ENCODE assay signal across 18 cellular contexts in the genomic region with DNA sequence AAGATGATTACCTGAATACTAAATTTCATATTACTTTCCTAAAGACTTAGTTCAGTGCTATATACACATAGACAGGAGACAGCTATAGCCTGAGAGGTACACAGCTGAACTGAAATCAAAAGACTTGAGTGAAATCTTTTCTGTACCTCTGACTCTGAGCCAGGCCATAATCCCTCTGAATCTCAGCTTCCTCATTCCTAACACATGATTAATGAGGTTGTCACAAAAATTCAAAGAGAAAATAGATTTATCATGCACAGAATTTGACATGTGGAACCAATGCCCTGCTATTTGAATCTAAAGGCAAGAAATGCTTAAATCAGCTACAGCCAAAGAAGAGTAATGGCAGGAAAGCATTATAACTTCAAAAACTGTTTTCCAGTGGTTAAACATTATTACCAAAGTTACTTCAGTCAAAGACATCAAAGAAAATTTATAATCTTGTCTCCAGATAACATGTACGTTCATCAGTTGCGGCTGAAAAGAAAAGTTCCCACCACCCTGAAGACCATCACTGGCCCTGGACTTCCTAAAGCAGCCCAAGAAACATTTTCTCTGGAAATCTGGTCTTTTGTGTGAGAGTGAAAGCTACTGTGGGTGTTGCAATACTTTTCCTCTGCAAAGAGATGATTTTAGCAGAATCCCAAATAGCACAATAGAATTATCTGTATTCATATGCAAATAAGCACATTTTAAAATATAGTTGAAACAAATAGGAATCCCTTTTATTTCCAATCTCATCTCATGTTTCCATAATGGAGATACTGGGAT. TPM values are rescaled to one million over a fixed set of nuclear protein-coding genes. Genes with fewer than 3 reads are reported as not detected.
DNase-seq lines count a peak whose midpoint lies in the region; ATAC-seq, FAIRE-seq and TF ChIP-seq lines count a peak whose summit lies in the region.
"Had no signal": no experiment of that assay in that cellular context is flagged by ENCODE, and none has a peak within 500 bp of the region (broad histone marks: within the 10 kb centered on the region; RNA-seq: fewer than 3 reads in every experiment).

No MANE protein-coding gene starts in this region.

- FAIRE-seq in bronchial epithelial cell (lab: Jason Lieb, UNC) (no peak), HepG2 (lab: Jason Lieb, UNC) (no peak)
- FAIRE-seq: small intestine had no signal

- ATAC-seq in PC-3 (peak; percentile 75), HepG2 (no peak)
- ATAC-seq: stimulated activated naive CD8-positive, alpha-beta T cell treated with anti-CD3 and anti-CD28 coated beads, Interleukin-15, Interleukin-2, amounts not matched to agents 100 U/mL and 50 U/mL, for 24 hours had no signal

- DNase-seq in EH (ENCODE audit: low read depth) (peak; percentile 53), PC-3 (peak; percentile 83), bronchial epithelial cell (ENCODE audit: low read depth) (peak; percentile 80), HepG2 (ENCODE audit: low spot score) (no peak), NCI-H748 treated with DMSO at 0.1 percent for 48 hours (lab: John Stamatoyannopoulos, UW) (no peak), substantia nigra (lab: John Stamatoyannopoulos, UW) (no peak), COLO829 (ENCODE audit: low spot score) (no peak), OCI-M2 (lab: John Stamatoyannopoulos, UW; ENCODE audit: unreplicated experiment) (no peak)
- DNase-seq: activated CD4-positive, alpha-beta T cell treated with anti-CD3 and anti-CD28 coated beads, Interleukin-2, amount 10 ng/mL, durations not matched to agents 7 days and 5 days; activated T-cell treated with anti-CD3 and anti-CD28 coated beads, Interleukin-2, amount 50 U/mL, for 48 hours; amniotic stem cell; COR-L47; KBM-7; midbrain; NCI-H510A; Peyer's patch; small intestine; stimulated activated naive CD8-positive, alpha-beta T cell treated with anti-CD3 and anti-CD28 coated beads, Interleukin-15, Interleukin-2, amounts not matched to agents 100 U/mL and 50 U/mL, for 24 hours had no signal

- H3K9ac ChIP-seq in PC-3 (ENCODE audit: low read length) (no peak overlapping the region), HepG2 (ENCODE audit: insufficient read depth, low read depth, low read length) (no peak overlapping the region)

- H3K9me2 ChIP-seq in PC-3 (replicated peaks; ENCODE audit: low read length) = no peaks in the 10 kb centered on the region

- H3K79me2 ChIP-seq in PC-3 (ENCODE audit: low read length) (no peaks in the 10 kb centered on the region), HepG2 (ENCODE audit: insufficient read depth, low read length) (no peaks in the 10 kb centered on the region)

- POLR2A ChIA-PET in PC-3 (lab: Charles Lee; ENCODE audit: unreplicated experiment) (no interaction called here), HepG2 (lab: Yijun Ruan, JAX) (interaction anchor here (0.6 to 1.5 kb wide), 2 partner anchors 11 to 126 kb away, joined by 4 read pairs; no protein-coding TSS in a partner anchor)

- TF ChIP-seq POLR2A in HepG2 (IDR thresholded peaks at IDR 0.05; ENCODE audit: insufficient read depth in 1 of 2, low read depth in 2 of 2, low read length in 2 of 2) = no peak

- TF ChIP-seq RAD21 in HepG2 (CRISPR knock-in tag; IDR thresholded peaks at IDR 0.05) = no peak

- H3K4me2 ChIP-seq in PC-3 (ENCODE audit: low read length) = peak overlapping the region; percentile 42
- H3K4me2 ChIP-seq in HepG2 (ENCODE audit: low read depth, low read length) = no peak overlapping the region

- no peak for TF ChIP-seq CTCF in PC-3 (conservative IDR thresholded peaks at IDR 0.05; ENCODE audit: low read depth, low read length)
- TF ChIP-seq CTCF in bronchial epithelial cell (IDR thresholded peaks at IDR 0.05; ENCODE audit: insufficient read depth, low read length, severe bottlenecking) = no peak
- no peak for TF ChIP-seq CTCF in HepG2 (CRISPR knock-in tag; IDR thresholded peaks at IDR 0.05)

- CTCF ChIA-PET in PC-3 (lab: Charles Lee) = interaction anchor here (0.7 kb wide), 1 partner anchor 178 kb away, joined by 3 read pairs; no protein-coding TSS in a partner anchor
- CTCF ChIA-PET in HepG2 (lab: Yijun Ruan, JAX; ENCODE audit: low intra/inter-chr PET ratio, low total read pairs) = no interaction called here

- H3K4me1 ChIP-seq in PC-3 (ENCODE audit: insufficient read depth, low read length) = peaks cover 43% of the 10 kb centered on the region
- H3K4me1 ChIP-seq in HepG2 (ENCODE audit: insufficient read depth, low read length) = peaks cover 32% of the 10 kb centered on the region

- 11% methylated on average over 2 of the region's 2 CpGs for WGBS in HepG2 (ENCODE audit: low lambda C conversion rate)

- intact Hi-C loops in PC-3 (cut with micrococcal nuclease) = loop anchor here (1.0 kb wide), 1 partner anchor 139 kb away; no protein-coding TSS in a partner anchor
- intact Hi-C loops in HepG2 (cut with micrococcal nuclease; ENCODE audit: unreplicated experiment) = no loop called here

- TF ChIP-seq EP300 in HepG2 (IDR thresholded peaks at IDR 0.05; ENCODE audit: low read depth in 2 of 2, low read length in 2 of 2) (no peak), HepG2 (CRISPR knock-in tag; IDR thresholded peaks at IDR 0.05; ENCODE audit: borderline replicate concordance) (no peak)

- in situ Hi-C loops in HepG2 (cut with HindIII; ENCODE audit: extremely low pct_ligation_motif_present, low pct_unique_long_range_greater_than_20kb) = no loop called here

- H3K4me3 ChIP-seq in PC-3 (ENCODE audit: low read length) = no peak overlapping the region
- H3K4me3 ChIP-seq in bronchial epithelial cell (ENCODE audit: low read depth, low read length) = no peak overlapping the region
- no peak overlapping the region for H3K4me3 ChIP-seq in HepG2 (replicated peaks in 1 of 3; ENCODE audit: insufficient read depth in 1 of 3, low read depth in 2 of 3, low read length in 3 of 3)
- H3K4me3 ChIP-seq: Peyer's patch had no signal

- no peaks in the 10 kb centered on the region for H3K27me3 ChIP-seq in PC-3 (ENCODE audit: low read length)
- no peaks in the 10 kb centered on the region for H3K27me3 ChIP-seq in bronchial epithelial cell (ENCODE audit: control insufficient read depth, insufficient read depth, low read length)
- 0 out of 5 replicates have a peak, but pooled peaks cover 0 to 3% of the 10 kb centered on the region in 2 experiments for H3K27me3 ChIP-seq in HepG2 (ENCODE audit: control insufficient read depth in 1 of 2, insufficient read depth in 2 of 2, low read length in 2 of 2)
- H3K27me3 ChIP-seq: Peyer's patch had no signal

- H4K20me1 ChIP-seq in PC-3 (ENCODE audit: low read length) = no peaks in the 10 kb centered on the region
- no peaks in the 10 kb centered on the region for H4K20me1 ChIP-seq in HepG2 (ENCODE audit: insufficient read depth, low read length)

- no peaks in the 10 kb centered on the region for H3F3A ChIP-seq in PC-3 (ENCODE audit: low read length, unreplicated experiment)

- BruUV-seq in PC-3 (replicated peaks; lab: Mats Ljungman, UMichigan) = no TSS peak
- BruUV-seq in HepG2 (replicated peaks; lab: Mats Ljungman, UMichigan) = no TSS peak

- no peak overlapping the region for H2AFZ ChIP-seq in PC-3 (ENCODE audit: low read length)
- H2AFZ ChIP-seq in HepG2 (ENCODE audit: low read length) = no peak overlapping the region

- no peaks in the 10 kb centered on the region for H3K9me3 ChIP-seq in PC-3 (ENCODE audit: low read length)
- no peaks in the 10 kb centered on the region for H3K9me3 ChIP-seq in HepG2 (ENCODE audit: low read length)
- H3K9me3 ChIP-seq: Peyer's patch had no signal

- H3K27ac ChIP-seq in PC-3 (ENCODE audit: low read length) = peak overlapping the region; percentile 4; the same call in 1 of the 2 replicates
- no peak overlapping the region for H3K27ac ChIP-seq in HepG2 (ENCODE audit: extremely low read length, insufficient read depth, low read length)
- no peak overlapping the region for H3K27ac ChIP-seq in substantia nigra (ENCODE audit: low read depth, low read length, poor library complexity, severe bottlenecking)

- H3K36me3 ChIP-seq in PC-3 (ENCODE audit: low read depth, low read length) = no peaks in the 10 kb centered on the region
- H3K36me3 ChIP-seq in bronchial epithelial cell (ENCODE audit: control insufficient read depth, insufficient read depth, low read length) = no peaks in the 10 kb centered on the region
- no peaks in the 10 kb centered on the region for H3K36me3 ChIP-seq in HepG2 (replicated peaks in 1 of 2; ENCODE audit: control insufficient read depth in 1 of 2, insufficient read depth in 2 of 2, low read length in 2 of 2)
- H3K36me3 ChIP-seq: Peyer's patch had no signal

TF ChIP-seq in HepG2, 621 proteins besides CTCF, POLR2A, EP300 and RAD21:
- TF ChIP-seq ZNF292 (CRISPR knock-in tag; IDR thresholded peaks at IDR 0.05; ENCODE audit: borderline replicate concordance, low read depth) (no peak), CEBPB (IDR thresholded peaks at IDR 0.05; ENCODE audit: borderline replicate concordance, low read depth, low read length) (peak; percentile 35; the same call in 1 of the 2 replicates)

RNA-seq across cellular contexts. Expression of gene ATP1A1, which starts 13.8 kb away (rescaled TPM):
- total RNA-seq in PC-3 (2014; rRNA removed) (154 and 181 TPM in 2 replicates), bronchial epithelial cell (123 and 177 TPM in 2 replicates), HepG2 (2016; rRNA removed; fragmentation: Illumina TruSeq; extraction: Trizol) (210 and 280 TPM in 2 replicates)
- 60.3 and 83.4 TPM in 2 replicates for total RNA-seq in HepG2 (2016; cell fraction: cytosol; rRNA removed; fragmentation: Illumina TruSeq; extraction: Trizol; ENCODE audit: low read depth)
- total RNA-seq in HepG2 (2016; cell fraction: insoluble cytoplasmic fraction; rRNA removed; fragmentation: Illumina TruSeq; extraction: Trizol) = 183 and 291 TPM in 2 replicates
- total RNA-seq in HepG2 (2016; cell fraction: membrane; rRNA removed; fragmentation: Illumina TruSeq; extraction: Trizol) = 133 and 176 TPM in 2 replicates
- total RNA-seq in HepG2 (2016; cell fraction: nucleus; rRNA removed; fragmentation: Illumina TruSeq; extraction: Trizol) = 383 and 432 TPM in 2 replicates
- polyA plus RNA-seq in HepG2 (2011; rRNA removed) = 627 and 705 TPM in 2 replicates
- 735 and 774 TPM in 2 replicates for polyA plus RNA-seq in HepG2 (2011; cell fraction: cytosol; rRNA removed)
- polyA plus RNA-seq in HepG2 (2011; cell fraction: nucleus; rRNA removed) = 313 and 327 TPM in 2 replicates
- 467 and 657 TPM in 2 replicates for polyA plus RNA-seq in HepG2 (2012)
- 69.6 and 84.9 TPM in 2 replicates for polyA plus RNA-seq in HepG2 (2016; cell fraction: cytosol; fragmentation: Illumina TruSeq; extraction: Trizol; ENCODE audit: low read depth)
- 219 and 228 TPM in 2 replicates for polyA plus RNA-seq in HepG2 (2016; cell fraction: insoluble cytoplasmic fraction; fragmentation: Illumina TruSeq; extraction: Trizol; ENCODE audit: low read depth)
- polyA plus RNA-seq in HepG2 (2016; cell fraction: membrane; fragmentation: Illumina TruSeq; extraction: Trizol; ENCODE audit: low read depth) = 106 and 149 TPM in 2 replicates
- polyA plus RNA-seq in HepG2 (2016; cell fraction: nucleus; fragmentation: Illumina TruSeq; extraction: Trizol; ENCODE audit: insufficient read depth, low read depth) = 515 and 526 TPM in 2 replicates
- 367 and 928 TPM in 2 replicates for polyA minus RNA-seq in HepG2 (2011; rRNA and poly(A)+ RNA removed; ENCODE audit: low replicate concordance)
- polyA minus RNA-seq in HepG2 (2011; cell fraction: cytosol; rRNA and poly(A)+ RNA removed) = 438 and 487 TPM in 2 replicates
- polyA minus RNA-seq in HepG2 (2011; cell fraction: nucleus; rRNA and poly(A)+ RNA removed) = 356 and 442 TPM in 2 replicates

Comparison
In these comparisons a context has a peak if more than half of its experiments do, and no peak if none do; other contexts are left out.
1. DNase-seq: peak in EH (single experiment), PC-3 (single experiment) and bronchial epithelial cell (single experiment); none in HepG2 (single experiment), NCI-H748 treated with DMSO at 0.1 percent for 48 hours (single experiment), substantia nigra (0 of 49), COLO829 (single experiment) and OCI-M2 (single experiment).